Comparison of ENCODE assay signal across 15 cellular contexts in genomic region chr2:160111951-160112798, GRCh38. TPM values are rescaled to one million over a fixed set of nuclear protein-coding genes. Genes with fewer than 3 reads are reported as not detected.
DNase-seq lines count a peak whose midpoint lies in the region; ATAC-seq and TF ChIP-seq lines count a peak whose summit lies in the region.
"Had no signal": no experiment of that assay in that cellular context is flagged by ENCODE, and none has a peak within 500 bp of the region (broad histone marks: within the 10 kb centered on the region; RNA-seq: fewer than 3 reads in every experiment).

No MANE protein-coding gene starts in this region.

- H3K4me1 Mint-ChIP-seq in activated T-helper 2 cell treated with anti-CD3 and anti-CD28 coated beads, Interferon-gamma antibody, Interleukin-2, Interleukin-4, amounts not matched to agents 10 μg/mL and 5 μg/mL and 100 μg/mL, durations not matched to agents 14 hours and 24 hours and 36 hours (ENCODE audit: low read depth): no peaks in the 10 kb centered on the region

- no peaks in the 10 kb centered on the region for H3K9me3 Mint-ChIP-seq in activated T-helper 2 cell treated with anti-CD3 and anti-CD28 coated beads, Interferon-gamma antibody, Interleukin-2, Interleukin-4, amounts not matched to agents 10 μg/mL and 5 μg/mL and 100 μg/mL, durations not matched to agents 14 hours and 24 hours and 36 hours

- intact Hi-C loops in activated T-helper 2 cell treated with anti-CD3 and anti-CD28 coated beads, Interferon-gamma antibody, Interleukin-2, Interleukin-4, amounts not matched to agents 10 μg/mL and 5 μg/mL and 100 μg/mL, durations not matched to agents 14 hours and 24 hours and 36 hours (cut with micrococcal nuclease): no loop called here

- no peak overlapping the region for H3K4me3 ChIP-seq in osteoblast (ENCODE audit: insufficient read depth, low read length)
- H3K4me3 ChIP-seq: esophagus squamous epithelium, right atrium auricular region had no signal

- peak; percentile 1 for DNase-seq in osteoblast (ENCODE audit: insufficient read length, low spot score, missing footprints)
- no peak for DNase-seq in OCI-M1 (lab: John Stamatoyannopoulos, UW)
- DNase-seq in AG08395 (ENCODE audit: low spot score): no peak
- no peak for DNase-seq in activated T-helper 2 cell treated with anti-CD3 and anti-CD28 coated beads, Interferon-gamma antibody, Interleukin-2, Interleukin-4, amounts not matched to agents 10 μg/mL and 5 μg/mL and 100 μg/mL, durations not matched to agents 14 hours and 24 hours and 36 hours (ENCODE audit: low spot score)
- DNase-seq in activated CD4-positive, alpha-beta T cell treated with anti-CD3 and anti-CD28 coated beads, Interleukin-2, amount 50 U/mL, for 4 hours: no peak
- DNase-seq: activated CD4-positive, alpha-beta T cell treated with anti-CD3 and anti-CD28 coated beads, Interleukin-2, amount 50 U/mL, for 1 hour; activated naive CD4-positive, alpha-beta T cell treated with Interleukin-2 at 50 U/mL for 16 hours; Caco-2; esophagus squamous epithelium; NCI-H1417 treated with DMSO at 0.1 percent for 48 hours; SW 1271 had no signal

- no peak overlapping the region for H2AFZ ChIP-seq in osteoblast (ENCODE audit: low read length)

- H3K9me3 ChIP-seq in osteoblast (ENCODE audit: low read depth, low read length): no peaks in the 10 kb centered on the region
- H3K9me3 ChIP-seq: Caco-2, esophagus squamous epithelium, right atrium auricular region had no signal

- no peak overlapping the region for H3K4me2 ChIP-seq in osteoblast (ENCODE audit: insufficient read depth, low read length)

- ATAC-seq in GM18907 (IDR thresholded peaks at IDR 0.05; ENCODE audit: unreplicated experiment): peak; percentile 69
- ATAC-seq in GM21717 (IDR thresholded peaks at IDR 0.05; ENCODE audit: unreplicated experiment): peak; percentile 68
- ATAC-seq in HG03095 (IDR thresholded peaks at IDR 0.05; ENCODE audit: unreplicated experiment): peak; percentile 73

- H3K4me3 Mint-ChIP-seq in activated T-helper 2 cell treated with anti-CD3 and anti-CD28 coated beads, Interferon-gamma antibody, Interleukin-2, Interleukin-4, amounts not matched to agents 10 μg/mL and 5 μg/mL and 100 μg/mL, durations not matched to agents 14 hours and 24 hours and 36 hours (ENCODE audit: low read depth): no peak overlapping the region

- no peaks in the 10 kb centered on the region for H3K79me2 ChIP-seq in osteoblast (ENCODE audit: insufficient read depth, low read length)

- no peak overlapping the region for H3K27ac ChIP-seq in osteoblast (ENCODE audit: low read depth, low read length)
- H3K27ac ChIP-seq: esophagus squamous epithelium, right atrium auricular region had no signal

- H4K20me1 ChIP-seq in osteoblast (ENCODE audit: insufficient read depth, low read length): no peaks in the 10 kb centered on the region

- no peaks in the 10 kb centered on the region for H3K36me3 ChIP-seq in osteoblast (ENCODE audit: insufficient read depth, low read length)
- H3K36me3 ChIP-seq: right atrium auricular region had no signal

- H3K27ac Mint-ChIP-seq in activated T-helper 2 cell treated with anti-CD3 and anti-CD28 coated beads, Interferon-gamma antibody, Interleukin-2, Interleukin-4, amounts not matched to agents 10 μg/mL and 5 μg/mL and 100 μg/mL, durations not matched to agents 14 hours and 24 hours and 36 hours: no peak overlapping the region

- H3K4me1 ChIP-seq in osteoblast (ENCODE audit: insufficient read depth, low read length): no peaks in the 10 kb centered on the region
- H3K4me1 ChIP-seq: Caco-2, right atrium auricular region had no signal

- no peaks in the 10 kb centered on the region for H3K27me3 ChIP-seq in osteoblast (ENCODE audit: insufficient read depth, low read length)
- H3K27me3 ChIP-seq: esophagus squamous epithelium, right atrium auricular region had no signal

- no peak for TF ChIP-seq CTCF in osteoblast (IDR thresholded peaks at IDR 0.05; ENCODE audit: extremely low read depth, low read depth, low read length)

- H3K27me3 Mint-ChIP-seq in activated T-helper 2 cell treated with anti-CD3 and anti-CD28 coated beads, Interferon-gamma antibody, Interleukin-2, Interleukin-4, amounts not matched to agents 10 μg/mL and 5 μg/mL and 100 μg/mL, durations not matched to agents 14 hours and 24 hours and 36 hours (ENCODE audit: low read depth): peaks cover 3% of the 10 kb centered on the region

- H3K36me3 Mint-ChIP-seq in activated T-helper 2 cell treated with anti-CD3 and anti-CD28 coated beads, Interferon-gamma antibody, Interleukin-2, Interleukin-4, amounts not matched to agents 10 μg/mL and 5 μg/mL and 100 μg/mL, durations not matched to agents 14 hours and 24 hours and 36 hours (ENCODE audit: low read depth): no peaks in the 10 kb centered on the region

RNA-seq across cellular contexts. Expression of gene PLA2R1, which starts 49.8 kb away (rescaled TPM):
- 19.2 and 19.9 TPM in 2 replicates for total RNA-seq in osteoblast
- total RNA-seq in activated T-helper 2 cell treated with anti-CD3 and anti-CD28 coated beads, Interferon-gamma antibody, Interleukin-2, Interleukin-4, amounts not matched to agents 10 μg/mL and 5 μg/mL and 100 μg/mL, durations not matched to agents 14 hours and 24 hours and 36 hours: not detected in 2 replicates

Comparison
In these comparisons a context has a peak if more than half of its experiments do, and no peak if none do; other contexts are left out.
1. RNA of gene PLA2R1, which starts 49.8 kb away (total RNA-seq): 19.2 to 19.9 TPM in osteoblast; not detected in activated T-helper 2 cell treated with anti-CD3 and anti-CD28 coated beads, Interferon-gamma antibody, Interleukin-2, Interleukin-4, amounts not matched to agents 10 μg/mL and 5 μg/mL and 100 μg/mL, durations not matched to agents 14 hours and 24 hours and 36 hours; every median in the first group is over 10 times any median in the second.
2. Peak in every context shown above with its lines, with median percentiles within 50 percentile points of each other: ATAC-seq.